Comparison of ENCODE assay signal across 19 cellular contexts in genomic region chr2:142944264-142944663, GRCh38.
DNase-seq lines count a peak whose midpoint lies in the region; ATAC-seq, FAIRE-seq and TF ChIP-seq lines count a peak whose summit lies in the region.
"Had no signal": no experiment of that assay in that cellular context is flagged by ENCODE, and none has a peak within 500 bp of the region (broad histone marks: within the 10 kb centered on the region; RNA-seq: fewer than 3 reads in every experiment).

No MANE protein-coding gene starts in this region.

- H3K36me3 ChIP-seq in trophoblast cell (ENCODE audit: control insufficient read depth in 1 of 2, insufficient read depth in 2 of 2, low read length in 2 of 2) = no peaks in the 10 kb centered on the region
- H3K36me3 ChIP-seq: cardiac muscle cell, heart left ventricle had no signal

- H3K9ac ChIP-seq in trophoblast cell (ENCODE audit: low read length) = no peak overlapping the region

- no peak overlapping the region for H2BK5ac ChIP-seq in trophoblast cell (ENCODE audit: low read depth, low read length, poor library complexity)

- in situ Hi-C loops in G401 (cut with HindIII; ENCODE audit: low sequenced_read_pairs) = no loop called here

- no peak overlapping the region for H3K4me3 ChIP-seq in LNCaP clone FGC (ENCODE audit: low read depth, low read length)
- H3K4me3 ChIP-seq in trophoblast cell (ENCODE audit: low read depth, low read length) = no peak overlapping the region
- H3K4me3 ChIP-seq: cardiac muscle cell, heart left ventricle had no signal

- no peak overlapping the region for H3K4me2 ChIP-seq in trophoblast cell (ENCODE audit: low read length)

- no peak overlapping the region for H2AK5ac ChIP-seq in trophoblast cell (ENCODE audit: low read length)

- no peaks in the 10 kb centered on the region for H3K79me1 ChIP-seq in trophoblast cell (ENCODE audit: low read length)

- H3K27ac ChIP-seq in trophoblast cell (ENCODE audit: low read depth, low read length) = no peak overlapping the region
- H3K27ac ChIP-seq: cardiac muscle cell, heart left ventricle had no signal

- H3K18ac ChIP-seq in trophoblast cell (ENCODE audit: low read length) = no peak overlapping the region

- no peak for TF ChIP-seq CTCF in LNCaP clone FGC (IDR thresholded peaks at IDR 0.05; ENCODE audit: control insufficient read depth, extremely low read depth, insufficient read depth)

- no peak overlapping the region for H3K23ac ChIP-seq in trophoblast cell (ENCODE audit: low read length)

- H4K8ac ChIP-seq in trophoblast cell (ENCODE audit: low read depth, low read length) = no peak overlapping the region

- H3K4me1 ChIP-seq in trophoblast cell (ENCODE audit: control insufficient read depth in 1 of 2, insufficient read depth in 2 of 2, low read length in 2 of 2) = peaks cover 0 to 2% of the 10 kb centered on the region in 2 experiments
- H3K4me1 ChIP-seq: heart left ventricle had no signal

- DNase-seq in GM04504 (ENCODE audit: low read depth) = peak; percentile 26
- peak; percentile 38 for DNase-seq in LNCaP clone FGC (ENCODE audit: low read depth)
- DNase-seq in trophoblast cell = peak; percentile 35 to 86
- no peak for DNase-seq in iPS-NIHi7 (ENCODE audit: extremely low spot score)
- DNase-seq in G401 (ENCODE audit: low spot score) = no peak
- DNase-seq: activated CD4-positive, alpha-beta T cell treated with anti-CD3 and anti-CD28 coated beads for 1 hour; activated CD8-positive, alpha-beta memory T cell treated with anti-CD3 and anti-CD28 coated beads, Interleukin-2, amount 50 U/mL, for 4 hours; activated naive CD4-positive, alpha-beta T cell treated with anti-CD3 and anti-CD28 coated beads for 36 hours; effector memory CD8-positive, alpha-beta T cell; heart left ventricle; left colon; NCI-H187 treated with DMSO at 0.1 percent for 48 hours; NCI-H526 treated with DMSO at 0.1 percent for 48 hours; substantia nigra had no signal

- H3K27me3 ChIP-seq in trophoblast cell (ENCODE audit: insufficient read depth, low read length) = no peaks in the 10 kb centered on the region
- H3K27me3 ChIP-seq: cardiac muscle cell, heart left ventricle had no signal

- H3K14ac ChIP-seq in trophoblast cell (ENCODE audit: low read length) = no peak overlapping the region

- H3K79me2 ChIP-seq in trophoblast cell (ENCODE audit: control insufficient read depth, insufficient read depth, low read length, poor library complexity) = no peaks in the 10 kb centered on the region

- H4K12ac ChIP-seq in trophoblast cell (ENCODE audit: low read depth, low read length) = no peak overlapping the region

- ATAC-seq in HG02981 (IDR thresholded peaks at IDR 0.05; ENCODE audit: unreplicated experiment) = no peak
- ATAC-seq: effector memory CD8-positive, alpha-beta T cell; heart left ventricle; left colon had no signal

- no peak overlapping the region for H2BK120ac ChIP-seq in trophoblast cell (ENCODE audit: insufficient read depth, low read length, poor library complexity)

- H3K9me3 ChIP-seq in trophoblast cell (ENCODE audit: insufficient read depth, low read depth, low read length) = peaks cover 4% of the 10 kb centered on the region
- H3K9me3 ChIP-seq: heart left ventricle had no signal

- H2BK12ac ChIP-seq in trophoblast cell (ENCODE audit: low read length) = no peak overlapping the region

- no peak overlapping the region for H3K4ac ChIP-seq in trophoblast cell (ENCODE audit: low read depth, low read length)

- no peak overlapping the region for H2AFZ ChIP-seq in trophoblast cell (ENCODE audit: insufficient read depth, low read length, poor library complexity)

- no peak overlapping the region for H4K91ac ChIP-seq in trophoblast cell (ENCODE audit: low read depth, low read length)

- peak; percentile 60 for FAIRE-seq in endometrium (lab: Jason Lieb, UNC)
- FAIRE-seq: G401.6, GM18507 had no signal

Comparison
In these comparisons a context has a peak if more than half of its experiments do, and no peak if none do; other contexts are left out.
1. DNase-seq: peak in GM04504 (single experiment), LNCaP clone FGC (single experiment) and trophoblast cell (2 of 2); none in iPS-NIHi7 (single experiment) and G401 (single experiment).